In the genomic region with DNA sequence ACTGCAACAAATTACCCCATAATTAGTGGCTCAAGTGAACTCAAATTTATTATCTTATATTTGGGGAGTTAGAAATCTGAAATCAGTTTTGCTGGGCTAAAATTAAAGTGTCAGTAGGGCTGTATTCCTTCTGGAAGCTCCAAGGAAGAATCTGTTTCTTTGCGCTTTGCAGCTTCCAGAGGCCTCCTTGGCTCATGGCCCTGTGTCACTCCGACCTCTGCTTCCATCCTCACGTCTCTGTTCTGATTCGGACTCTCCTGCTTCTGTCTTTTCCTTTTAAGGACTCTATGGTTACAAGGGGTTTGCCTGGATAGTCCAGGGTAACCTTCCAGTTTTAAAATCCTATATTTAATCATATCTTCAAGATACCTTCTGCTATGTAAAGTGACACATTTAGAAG, we compare ENCODE assay signal across 9 cellular contexts.
"Had no signal": no experiment of that assay in that cellular context is flagged by ENCODE, and none has a peak within 500 bp of the region (broad histone marks: within the 10 kb centered on the region; RNA-seq: fewer than 3 reads in every experiment).

No MANE protein-coding gene starts in this region.

- H2AFZ ChIP-seq: GM23338 had no signal

- H3K4me3 ChIP-seq: GM23338, K562 had no signal

- FAIRE-seq: H1, H54, HTR-8/SVneo, K562 had no signal

- DNase-seq: H9, HCEC 1CT, IMR-90, KG1 had no signal

- H3K4me2 ChIP-seq: GM23338 had no signal
